In genomic region chr2:202633470-202633869, GRCh38 we compare ENCODE assay signal across 11 cellular contexts. TPM values are rescaled to one million over a fixed set of nuclear protein-coding genes. Genes with fewer than 3 reads are reported as not detected.
DNase-seq lines count a peak whose midpoint lies in the region; ATAC-seq and TF ChIP-seq lines count a peak whose summit lies in the region.
"Had no signal": no experiment of that assay in that cellular context is flagged by ENCODE, and none has a peak within 500 bp of the region (broad histone marks: within the 10 kb centered on the region; RNA-seq: fewer than 3 reads in every experiment).

No MANE protein-coding gene starts in this region.

- intact Hi-C loops in CD8-positive, alpha-beta T cell (cut with DNase I, micrococcal nuclease) = loop anchor here (5.0 to 10.0 kb wide), 6 partner anchors 256 to 1379 kb away; partner anchors contain the start of genes BMPR2 (in 2 of the 2), CD28 (in 1 of the 2), NOP58 (in 1 of the 2) and STRADB (in 1 of the 2)
- intact Hi-C loops in natural killer cell (cut with micrococcal nuclease) = loop anchor here (10.0 kb wide), 1 partner anchor 369 kb away; the partner anchor contains the start of gene NOP58

- H3K4me3 ChIP-seq in CD4-positive, CD25-positive, alpha-beta regulatory T cell (ENCODE audit: low read depth, low read length) = no peak overlapping the region
- peak overlapping the region; percentile 77 for H3K4me3 ChIP-seq in CD8-positive, alpha-beta T cell (ENCODE audit: low read depth, low read length)

- CTCF ChIA-PET in CD8-positive, alpha-beta T cell (lab: Charles Lee) = interaction anchor here (1.3 to 1.6 kb wide), 2 partner anchors 10 to 44 kb away, joined by 3 to 5 read pairs; no protein-coding TSS in a partner anchor

- H3K27ac Mint-ChIP-seq in CD4-positive, CD25-positive, alpha-beta regulatory T cell = peak overlapping the region; percentile 46 to 100 (median 97)
- peak overlapping the region; percentile 99 for H3K27ac Mint-ChIP-seq in CD8-positive, alpha-beta T cell
- peak overlapping the region; percentile 96 for H3K27ac Mint-ChIP-seq in activated naive CD8-positive, alpha-beta T cell treated with anti-CD3 and anti-CD28 coated beads for 36 hours
- peak overlapping the region; percentile 93 to 98 for H3K27ac Mint-ChIP-seq in natural killer cell

- DNase-seq in CD4-positive, CD25-positive, alpha-beta regulatory T cell = no peak
- DNase-seq in CD8-positive, alpha-beta T cell = no peak
- no peak for DNase-seq in activated naive CD8-positive, alpha-beta T cell treated with anti-CD3 and anti-CD28 coated beads for 36 hours
- DNase-seq in natural killer cell (no peak), kidney glomerular epithelial cell (lab: John Stamatoyannopoulos, UW) (no peak)
- DNase-seq in activated CD8-positive, alpha-beta memory T cell treated with anti-CD3 and anti-CD28 coated beads, Interleukin-2, amount 50 U/mL, for 4 hours = no peak
- DNase-seq: EL, NCI-H1105 treated with DMSO at 0.1 percent for 48 hours, SIG-M5 had no signal

- H3K36me3 ChIP-seq in CD4-positive, CD25-positive, alpha-beta regulatory T cell (ENCODE audit: control insufficient read depth, insufficient read depth, low read length) = no peaks in the 10 kb centered on the region
- no peaks in the 10 kb centered on the region for H3K36me3 ChIP-seq in CD8-positive, alpha-beta T cell (ENCODE audit: insufficient read depth, low read length)
- H3K36me3 ChIP-seq: HAP-1 had no signal

- TF ChIP-seq CTCF in CD8-positive, alpha-beta T cell (IDR thresholded peaks at IDR 0.05) = no peak
- TF ChIP-seq CTCF in natural killer cell (IDR thresholded peaks at IDR 0.05) = no peak

- no peaks in the 10 kb centered on the region for H3K9me3 Mint-ChIP-seq in CD4-positive, CD25-positive, alpha-beta regulatory T cell
- H3K9me3 Mint-ChIP-seq in CD8-positive, alpha-beta T cell = no peaks in the 10 kb centered on the region
- H3K9me3 Mint-ChIP-seq in activated naive CD8-positive, alpha-beta T cell treated with anti-CD3 and anti-CD28 coated beads for 36 hours = no peaks in the 10 kb centered on the region
- H3K9me3 Mint-ChIP-seq in natural killer cell = no peaks in the 10 kb centered on the region

- no peaks in the 10 kb centered on the region for H3K27me3 ChIP-seq in CD4-positive, CD25-positive, alpha-beta regulatory T cell (ENCODE audit: control insufficient read depth, insufficient read depth, low read length)
- no peaks in the 10 kb centered on the region for H3K27me3 ChIP-seq in CD8-positive, alpha-beta T cell (ENCODE audit: insufficient read depth, low read length)

- H3K4me3 Mint-ChIP-seq in CD4-positive, CD25-positive, alpha-beta regulatory T cell = peak overlapping the region in 3 of 4 donors; percentile 96 to 100 (median 97)
- H3K4me3 Mint-ChIP-seq in CD8-positive, alpha-beta T cell = no peak overlapping the region
- H3K4me3 Mint-ChIP-seq in activated naive CD8-positive, alpha-beta T cell treated with anti-CD3 and anti-CD28 coated beads for 36 hours = peak overlapping the region; percentile 92
- peak overlapping the region; percentile 95 for H3K4me3 Mint-ChIP-seq in natural killer cell

- POLR2A ChIA-PET in CD8-positive, alpha-beta T cell (lab: Charles Lee) = interaction anchor here (3.2 to 4.3 kb wide), 2 partner anchors 10 to 37 kb away, joined by 28 to 58 read pairs; no protein-coding TSS in a partner anchor

- ATAC-seq in CD4-positive, CD25-positive, alpha-beta regulatory T cell (ENCODE audit: low read depth in 2 of 2) = no peak
- ATAC-seq in CD8-positive, alpha-beta T cell = no peak
- ATAC-seq in natural killer cell = no peak
- ATAC-seq in HG03521 (IDR thresholded peaks at IDR 0.05; ENCODE audit: unreplicated experiment) = no peak

- H3K4me1 ChIP-seq in CD4-positive, CD25-positive, alpha-beta regulatory T cell (ENCODE audit: control insufficient read depth, insufficient read depth, low read length, poor library complexity, severe bottlenecking) = peaks cover 17% of the 10 kb centered on the region
- H3K4me1 ChIP-seq in CD8-positive, alpha-beta T cell (ENCODE audit: insufficient read depth, low read length) = peaks cover 15% of the 10 kb centered on the region

- H3K36me3 Mint-ChIP-seq in CD4-positive, CD25-positive, alpha-beta regulatory T cell = peaks cover 8% of the 10 kb centered on the region
- peaks cover 13% of the 10 kb centered on the region for H3K36me3 Mint-ChIP-seq in CD8-positive, alpha-beta T cell
- H3K36me3 Mint-ChIP-seq in activated naive CD8-positive, alpha-beta T cell treated with anti-CD3 and anti-CD28 coated beads for 36 hours = peaks cover 15% of the 10 kb centered on the region
- H3K36me3 Mint-ChIP-seq in natural killer cell = no peaks in the 10 kb centered on the region

- H3K27me3 Mint-ChIP-seq in CD4-positive, CD25-positive, alpha-beta regulatory T cell = no peaks in the 10 kb centered on the region
- no peaks in the 10 kb centered on the region for H3K27me3 Mint-ChIP-seq in CD8-positive, alpha-beta T cell (ENCODE audit: low read depth)
- no peaks in the 10 kb centered on the region for H3K27me3 Mint-ChIP-seq in activated naive CD8-positive, alpha-beta T cell treated with anti-CD3 and anti-CD28 coated beads for 36 hours
- no peaks in the 10 kb centered on the region for H3K27me3 Mint-ChIP-seq in natural killer cell (ENCODE audit: low read depth in 2 of 2)

- peaks cover 15 to 53% (median 30%) of the 10 kb centered on the region in 4 donors for H3K4me1 Mint-ChIP-seq in CD4-positive, CD25-positive, alpha-beta regulatory T cell
- peaks cover 39% of the 10 kb centered on the region for H3K4me1 Mint-ChIP-seq in CD8-positive, alpha-beta T cell (ENCODE audit: low read depth)
- H3K4me1 Mint-ChIP-seq in activated naive CD8-positive, alpha-beta T cell treated with anti-CD3 and anti-CD28 coated beads for 36 hours = peaks cover 30% of the 10 kb centered on the region
- H3K4me1 Mint-ChIP-seq in natural killer cell = peaks cover 18 to 25% of the 10 kb centered on the region in 2 donors

- no peaks in the 10 kb centered on the region for H3K9me3 ChIP-seq in CD4-positive, CD25-positive, alpha-beta regulatory T cell (ENCODE audit: control insufficient read depth in 2 of 2, low read length in 2 of 2)
- no peaks in the 10 kb centered on the region for H3K9me3 ChIP-seq in CD8-positive, alpha-beta T cell (ENCODE audit: low read length)
- H3K9me3 ChIP-seq: HAP-1 had no signal

- H3K27ac ChIP-seq in CD4-positive, CD25-positive, alpha-beta regulatory T cell (ENCODE audit: insufficient read depth, low read length, poor library complexity, severe bottlenecking) = no peak overlapping the region
- no peak overlapping the region for H3K27ac ChIP-seq in CD8-positive, alpha-beta T cell (ENCODE audit: low read depth, low read length)

RNA-seq across cellular contexts. Expression of gene FAM117B, which starts 1.3 kb away (rescaled TPM):
- 17.8 TPM for total RNA-seq in CD4-positive, CD25-positive, alpha-beta regulatory T cell
- 10 to 100 TPM in 1 of 4 donors, 1 to 10 TPM in 3; 4.8 to 10.6 (median 7.5) TPM for polyA plus RNA-seq in CD4-positive, CD25-positive, alpha-beta regulatory T cell
- 10 to 100 TPM; 40.0 to 45.8 TPM for total RNA-seq in CD8-positive, alpha-beta T cell
- total RNA-seq in activated naive CD8-positive, alpha-beta T cell treated with anti-CD3 and anti-CD28 coated beads for 36 hours = 10 to 100 TPM; 23.4 to 25.0 TPM
- 10 to 100 TPM; 11.6 to 14.2 (median 13.1) TPM for total RNA-seq in natural killer cell
